ENCODE assay signal across 1 cellular context in genomic region chr6:161023316-161023715, GRCh38.
TF ChIP-seq lines count a peak whose summit lies in the region.

No MANE protein-coding gene starts in this region.

TF ChIP-seq in K562, 482 proteins besides CTCF, POLR2A, EP300 and RAD21:
- no peak for TF ChIP-seq ZNF592 (IDR thresholded peaks at IDR 0.05)
- TF ChIP-seq MEIS2 (IDR thresholded peaks at IDR 0.05; ENCODE audit: partially characterized antibody), result peak; percentile 29
- no peak for TF ChIP-seq ZKSCAN8 (CRISPR knock-in tag; IDR thresholded peaks at IDR 0.05)
- no peak for TF ChIP-seq BDP1 (IDR thresholded peaks at IDR 0.05; ENCODE audit: insufficient read depth, insufficient read length)
- TF ChIP-seq SMAD3 (CRISPR knock-in tag; conservative IDR thresholded peaks at IDR 0.05), result no peak
- TF ChIP-seq PKNOX1 (IDR thresholded peaks at IDR 0.05), result 0 out of 2 replicates have a peak, but pooled peaks have one; percentile 13
- no peak for TF ChIP-seq TOE1 (IDR thresholded peaks at IDR 0.05; ENCODE audit: borderline replicate concordance)
- TF ChIP-seq TOE1 (CRISPR knock-in tag; IDR thresholded peaks at IDR 0.05; ENCODE audit: borderline replicate concordance, low read depth), result no peak
- no peak for TF ChIP-seq KLF6 (CRISPR knock-in tag; IDR thresholded peaks at IDR 0.05; ENCODE audit: borderline replicate concordance)
- TF ChIP-seq TAF1 (IDR thresholded peaks at IDR 0.05; ENCODE audit: control insufficient read depth, extremely low read depth, insufficient read depth, low read length, severe bottlenecking), result no peak
- TF ChIP-seq, protein P1, sequence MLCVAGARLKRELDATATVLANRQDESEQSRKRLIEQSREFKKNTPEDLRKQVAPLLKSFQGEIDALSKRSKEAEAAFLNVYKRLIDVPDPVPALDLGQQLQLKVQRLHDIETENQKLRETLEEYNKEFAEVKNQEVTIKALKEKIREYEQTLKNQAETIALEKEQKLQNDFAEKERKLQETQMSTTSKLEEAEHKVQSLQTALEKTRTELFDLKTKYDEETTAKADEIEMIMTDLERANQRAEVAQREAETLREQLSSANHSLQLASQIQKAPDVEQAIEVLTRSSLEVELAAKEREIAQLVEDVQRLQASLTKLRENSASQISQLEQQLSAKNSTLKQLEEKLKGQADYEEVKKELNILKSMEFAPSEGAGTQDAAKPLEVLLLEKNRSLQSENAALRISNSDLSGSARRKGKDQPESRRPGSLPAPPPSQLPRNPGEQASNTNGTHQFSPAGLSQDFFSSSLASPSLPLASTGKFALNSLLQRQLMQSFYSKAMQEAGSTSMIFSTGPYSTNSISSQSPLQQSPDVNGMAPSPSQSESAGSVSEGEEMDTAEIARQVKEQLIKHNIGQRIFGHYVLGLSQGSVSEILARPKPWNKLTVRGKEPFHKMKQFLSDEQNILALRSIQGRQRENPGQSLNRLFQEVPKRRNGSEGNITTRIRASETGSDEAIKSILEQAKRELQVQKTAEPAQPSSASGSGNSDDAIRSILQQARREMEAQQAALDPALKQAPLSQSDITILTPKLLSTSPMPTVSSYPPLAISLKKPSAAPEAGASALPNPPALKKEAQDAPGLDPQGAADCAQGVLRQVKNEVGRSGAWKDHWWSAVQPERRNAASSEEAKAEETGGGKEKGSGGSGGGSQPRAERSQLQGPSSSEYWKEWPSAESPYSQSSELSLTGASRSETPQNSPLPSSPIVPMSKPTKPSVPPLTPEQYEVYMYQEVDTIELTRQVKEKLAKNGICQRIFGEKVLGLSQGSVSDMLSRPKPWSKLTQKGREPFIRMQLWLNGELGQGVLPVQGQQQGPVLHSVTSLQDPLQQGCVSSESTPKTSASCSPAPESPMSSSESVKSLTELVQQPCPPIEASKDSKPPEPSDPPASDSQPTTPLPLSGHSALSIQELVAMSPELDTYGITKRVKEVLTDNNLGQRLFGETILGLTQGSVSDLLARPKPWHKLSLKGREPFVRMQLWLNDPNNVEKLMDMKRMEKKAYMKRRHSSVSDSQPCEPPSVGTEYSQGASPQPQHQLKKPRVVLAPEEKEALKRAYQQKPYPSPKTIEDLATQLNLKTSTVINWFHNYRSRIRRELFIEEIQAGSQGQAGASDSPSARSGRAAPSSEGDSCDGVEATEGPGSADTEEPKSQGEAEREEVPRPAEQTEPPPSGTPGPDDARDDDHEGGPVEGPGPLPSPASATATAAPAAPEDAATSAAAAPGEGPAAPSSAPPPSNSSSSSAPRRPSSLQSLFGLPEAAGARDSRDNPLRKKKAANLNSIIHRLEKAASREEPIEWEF (CRISPR knock-in tag; IDR thresholded peaks at IDR 0.05), result no peak
- TF ChIP-seq HDAC6 (IDR thresholded peaks at IDR 0.05; ENCODE audit: low read depth, low read length), result no peak
- TF ChIP-seq, protein P2, sequence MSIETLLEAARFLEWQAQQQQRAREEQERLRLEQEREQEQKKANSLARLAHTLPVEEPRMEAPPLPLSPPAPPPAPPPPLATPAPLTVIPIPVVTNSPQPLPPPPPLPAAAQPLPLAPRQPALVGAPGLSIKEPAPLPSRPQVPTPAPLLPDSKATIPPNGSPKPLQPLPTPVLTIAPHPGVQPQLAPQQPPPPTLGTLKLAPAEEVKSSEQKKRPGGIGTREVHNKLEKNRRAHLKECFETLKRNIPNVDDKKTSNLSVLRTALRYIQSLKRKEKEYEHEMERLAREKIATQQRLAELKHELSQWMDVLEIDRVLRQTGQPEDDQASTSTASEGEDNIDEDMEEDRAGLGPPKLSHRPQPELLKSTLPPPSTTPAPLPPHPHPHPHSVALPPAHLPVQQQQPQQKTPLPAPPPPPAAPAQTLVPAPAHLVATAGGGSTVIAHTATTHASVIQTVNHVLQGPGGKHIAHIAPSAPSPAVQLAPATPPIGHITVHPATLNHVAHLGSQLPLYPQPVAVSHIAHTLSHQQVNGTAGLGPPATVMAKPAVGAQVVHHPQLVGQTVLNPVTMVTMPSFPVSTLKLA (conservative IDR thresholded peaks at IDR 0.05), result no peak
- no peak for TF ChIP-seq ZNF511 (CRISPR knock-in tag; IDR thresholded peaks at IDR 0.05)
- TF ChIP-seq ZBED1 (IDR thresholded peaks at IDR 0.05), result no peak
